Comparison of ENCODE assay signal across 14 cellular contexts in genomic region chr12:12673296-12673695, GRCh38. TPM values are rescaled to one million over a fixed set of nuclear protein-coding genes. Genes with fewer than 3 reads are reported as not detected.
DNase-seq lines count a peak whose midpoint lies in the region; ATAC-seq, FAIRE-seq and TF ChIP-seq lines count a peak whose summit lies in the region.
"Had no signal": no experiment of that assay in that cellular context is flagged by ENCODE, and none has a peak within 500 bp of the region (broad histone marks: within the 10 kb centered on the region; RNA-seq: fewer than 3 reads in every experiment).

No MANE protein-coding gene starts in this region.

- H3K9me3 ChIP-seq in tibial nerve, result no peaks in the 10 kb centered on the region
- no peaks in the 10 kb centered on the region for H3K9me3 ChIP-seq in MG63

- H3K27me3 ChIP-seq in tibial nerve (no peaks in the 10 kb centered on the region), MG63 (no peaks in the 10 kb centered on the region)

- H3K4me3 ChIP-seq in tibial nerve (no peak overlapping the region), MG63 (no peak overlapping the region)

- no peak for TF ChIP-seq CTCF in tibial nerve (IDR thresholded peaks at IDR 0.05)

- FAIRE-seq in GM12891 (lab: Jason Lieb, UNC), result peak; percentile 86

- H3K27ac Mint-ChIP-seq in activated naive CD8-positive, alpha-beta T cell, result peak overlapping the region; percentile 25
- H3K27ac Mint-ChIP-seq: CD14-positive monocyte, HFFc6 had no signal

- no peak overlapping the region for H3K27ac ChIP-seq in tibial nerve

- no peaks in the 10 kb centered on the region for H3K9me3 Mint-ChIP-seq in activated naive CD8-positive, alpha-beta T cell (ENCODE audit: low read depth)
- H3K9me3 Mint-ChIP-seq: CD14-positive monocyte, HFFc6 had no signal

- peaks cover 3% of the 10 kb centered on the region for H3K36me3 Mint-ChIP-seq in activated naive CD8-positive, alpha-beta T cell
- H3K36me3 Mint-ChIP-seq: CD14-positive monocyte had no signal

- H3K4me1 Mint-ChIP-seq in activated naive CD8-positive, alpha-beta T cell (ENCODE audit: low read depth), result peaks cover 4% of the 10 kb centered on the region
- H3K4me1 Mint-ChIP-seq: CD14-positive monocyte had no signal

- no peaks in the 10 kb centered on the region for H3K4me1 ChIP-seq in tibial nerve

- H3K36me3 ChIP-seq in tibial nerve, result no peaks in the 10 kb centered on the region
- no peaks in the 10 kb centered on the region for H3K36me3 ChIP-seq in MG63

- H3K27me3 Mint-ChIP-seq in activated naive CD8-positive, alpha-beta T cell, result no peaks in the 10 kb centered on the region

- 85 to 89% methylated on average over 3 of the region's 3 CpGs for WGBS in tibial nerve, 2 donors

- TF ChIP-seq EP300 in tibial nerve (IDR thresholded peaks at IDR 0.05), result no peak

- ATAC-seq in GM19025 (IDR thresholded peaks at IDR 0.05; ENCODE audit: low read depth, unreplicated experiment), result peak; percentile 73
- peak; percentile 64 for ATAC-seq in HG03354 (IDR thresholded peaks at IDR 0.05; ENCODE audit: poor library complexity, severe bottlenecking, unreplicated experiment)
- ATAC-seq in GM18519 (IDR thresholded peaks at IDR 0.05; ENCODE audit: low FRiP score, unreplicated experiment), result no peak
- ATAC-seq: esophagus mucosa, Panc1 had no signal

- no peak for TF ChIP-seq POLR2A in GM12891 (IDR thresholded peaks at IDR 0.05; ENCODE audit: low read depth, low read length)
- no peak for TF ChIP-seq POLR2A in tibial nerve (IDR thresholded peaks at IDR 0.05)

- DNase-seq in GM12891 (ENCODE audit: insufficient read length, low spot score) (no peak), tibial nerve (ENCODE audit: low spot score in 2 of 2) (no peak), MG63 (no peak), SW480 (ENCODE audit: low spot score) (no peak)
- DNase-seq: activated effector memory CD4-positive, alpha-beta T cell treated with Interleukin-2 at 50 U/mL for 16 hours; HFFc6; NCI-H2227 treated with DMSO at 0.1 percent for 48 hours had no signal

- H3K4me3 Mint-ChIP-seq in activated naive CD8-positive, alpha-beta T cell, result no peak overlapping the region
- H3K4me3 Mint-ChIP-seq: CD14-positive monocyte, HFFc6 had no signal

TF ChIP-seq in GM12891, 5 proteins besides CTCF, POLR2A, EP300 and RAD21:
- no peak for TF ChIP-seq TAF1 (IDR thresholded peaks at IDR 0.05; ENCODE audit: low read depth, low read length)
- TF ChIP-seq POU2F2 (IDR thresholded peaks at IDR 0.05; ENCODE audit: low read depth, low read length), result no peak
- no peak for TF ChIP-seq POLR2AphosphoS5 (IDR thresholded peaks at IDR 0.05; ENCODE audit: low read depth, low read length)
- no peak for TF ChIP-seq SPI1 (IDR thresholded peaks at IDR 0.05; ENCODE audit: low read depth, low read length)
- no peak for TF ChIP-seq PAX5 (IDR thresholded peaks at IDR 0.05; ENCODE audit: insufficient read depth, low read length, severe bottlenecking)

RNA-seq across cellular contexts. Expression of gene GPR19, which starts 22.7 kb away (rescaled TPM):
- 1.4 TPM for polyA plus RNA-seq in GM12891 (2012; ENCODE audit: low read depth, missing spikeins)
- total RNA-seq in tibial nerve, result 1 to 10 TPM in 1 of 4 donors, not detected in 3; 1.3 TPM
- total RNA-seq in MG63 (2014; rRNA removed; shearing (Covaris generic); ENCODE audit: low replicate concordance), result 0.59 TPM in 1 of 2 replicates, not detected in the other
- polyA plus RNA-seq: CD14-positive monocyte had no signal

RNA-seq across cellular contexts. Expression of gene CDKN1B, which starts 43.9 kb away (rescaled TPM):
- 11.8 TPM for polyA plus RNA-seq in GM12891 (2012; ENCODE audit: low read depth, missing spikeins)
- total RNA-seq in tibial nerve, result 100 to 1,000 TPM in 3 of 4 donors, 10 to 100 TPM in 1; 77.4 to 142 (median 114) TPM
- total RNA-seq in MG63 (2014; rRNA removed; shearing (Covaris generic); ENCODE audit: low replicate concordance), result 35.1 and 57.9 TPM in 2 replicates
